ENCODE assay signal across 8 cellular contexts in the genomic region with DNA sequence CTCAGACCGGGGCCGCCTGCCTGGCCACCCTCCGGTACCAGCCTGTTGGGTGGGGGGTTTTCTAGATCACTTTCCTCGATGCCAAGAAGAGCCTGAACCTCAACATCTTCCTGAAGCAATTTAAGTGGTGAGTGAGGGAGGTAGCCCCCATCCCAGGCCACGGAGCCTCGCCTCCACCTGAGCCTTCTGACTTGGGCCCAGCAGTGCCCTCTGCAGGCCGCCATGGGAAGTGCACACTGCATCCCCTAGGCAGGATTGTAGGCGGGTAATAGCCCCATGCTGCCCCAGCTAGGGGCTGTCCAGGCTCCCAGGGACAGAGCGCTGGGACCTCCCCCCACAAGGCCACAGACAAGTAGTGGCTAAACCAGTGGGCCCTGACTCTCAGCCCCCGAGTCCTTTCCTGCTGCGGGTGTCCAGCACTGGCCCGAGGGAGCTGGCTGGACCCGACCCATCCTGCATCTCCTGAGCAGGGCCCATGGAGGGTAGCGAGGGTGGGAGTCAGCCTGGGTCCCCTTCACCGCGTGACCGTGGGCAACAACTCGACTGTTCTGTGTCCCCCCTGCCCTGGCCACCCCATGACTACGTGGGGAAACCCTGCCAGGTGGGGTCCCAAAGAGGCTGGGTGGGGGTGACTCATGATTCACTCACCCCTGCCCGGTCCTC. TPM values are rescaled to one million over a fixed set of nuclear protein-coding genes. Genes with fewer than 3 reads are reported as not detected.
A peak's percentile ranks its signal among the peaks of the same experiment; 100 is the strongest.
DNase-seq lines count a peak whose midpoint lies in the region; ATAC-seq, FAIRE-seq and TF ChIP-seq lines count a peak whose summit lies in the region.

No MANE protein-coding gene starts in this region.

- H3K27me3 Mint-ChIP-seq in HFFc6 (ENCODE audit: insufficient read depth) (peaks cover 9% of the 10 kb centered on the region), natural killer cell (ENCODE audit: low read depth in 2 of 2) (no peaks in the 10 kb centered on the region)

- peaks cover 4 to 24% (median 16%) of the 10 kb centered on the region in 4 donors for H3K4me1 ChIP-seq in stomach

- intact Hi-C loops in natural killer cell (cut with micrococcal nuclease) (loop anchor here (1.0 kb wide), 1 partner anchor 58 kb away; no protein-coding TSS in a partner anchor), stomach (cut with DNase I; ENCODE audit: low total_unique reads) (loop anchor here (5.0 kb wide), 1 partner anchor 51 kb away; no protein-coding TSS in a partner anchor)

- H3K27ac Mint-ChIP-seq in HFFc6 (peak overlapping the region; percentile 18; the same call in 1 of the 2 replicates), natural killer cell (peak overlapping the region in 1 of 2 donors; percentile 48)

- H3K9me3 Mint-ChIP-seq in HFFc6 (no peaks in the 10 kb centered on the region), natural killer cell (no peaks in the 10 kb centered on the region)

- H3K27ac ChIP-seq in stomach, result no peak overlapping the region

- peaks cover 50 to 87% (median 81%) of the 10 kb centered on the region in 4 donors for H3K36me3 ChIP-seq in stomach

- no peaks in the 10 kb centered on the region for H3K27me3 ChIP-seq in stomach

- H3K4me3 Mint-ChIP-seq in HFFc6 (peak overlapping the region; percentile 17; the same call in 1 of the 2 replicates), natural killer cell (no peak overlapping the region)

- 26 to 58% (median 53%) methylated on average over 7 to 20 of the region's 20 CpGs for WGBS in stomach, 5 donors

- DNase-seq in D721Med (ENCODE audit: insufficient read length, low spot score) (peak; percentile 99), HFFc6 (peak; percentile 40), NOMO-1 treated with DMSO at 0.1 percent for 48 hours (lab: John Stamatoyannopoulos, UW; ENCODE audit: unreplicated experiment) (peak; percentile 26), epithelial cell of proximal tubule (ENCODE audit: low read depth) (no peak), natural killer cell (peak; percentile 66), stomach (peak; percentile 81)
- DNase-seq in activated CD8-positive, alpha-beta memory T cell treated with anti-CD3 and anti-CD28 coated beads, Interleukin-2, amount 50 U/mL, for 4 hours, result peak; percentile 78

- FAIRE-seq in D721Med (lab: Jason Lieb, UNC), result no peak

- no peak for TF ChIP-seq EP300 in stomach (IDR thresholded peaks at IDR 0.05)

- peak; percentile 76 for TF ChIP-seq CTCF in D721Med (IDR thresholded peaks at IDR 0.05; ENCODE audit: insufficient read depth, missing control alignments)
- peak; percentile 98 for TF ChIP-seq CTCF in HFFc6 (IDR thresholded peaks at IDR 0.05)
- TF ChIP-seq CTCF in epithelial cell of proximal tubule (conservative IDR thresholded peaks at IDR 0.05; ENCODE audit: low read depth, low read length), result peak; percentile 94
- peak; percentile 97 for TF ChIP-seq CTCF in natural killer cell (IDR thresholded peaks at IDR 0.05)
- peak in 6 of 7 experiments; percentile 64 to 99 (median 98) for TF ChIP-seq CTCF in stomach (IDR thresholded peaks at IDR 0.05)

- no peak for TF ChIP-seq POLR2A in stomach (IDR thresholded peaks at IDR 0.05)

- H3K4me3 ChIP-seq in epithelial cell of proximal tubule (ENCODE audit: low read depth, low read length), result no peak overlapping the region
- no peak overlapping the region for H3K4me3 ChIP-seq in stomach

- ATAC-seq in natural killer cell (peak; percentile 80 to 100 (median 93)), HG02852 (IDR thresholded peaks at IDR 0.05; ENCODE audit: unreplicated experiment) (no peak)

- no peaks in the 10 kb centered on the region for H3K9me3 ChIP-seq in stomach

- H3K36me3 Mint-ChIP-seq in HFFc6 (ENCODE audit: low read depth), result peaks cover 4% of the 10 kb centered on the region; the same call in 1 of the 2 replicates
- H3K36me3 Mint-ChIP-seq in natural killer cell, result no peaks in the 10 kb centered on the region

- H3K4me1 Mint-ChIP-seq in HFFc6 (ENCODE audit: low read depth) (peaks cover 8% of the 10 kb centered on the region), natural killer cell (peaks cover 0 to 6% of the 10 kb centered on the region in 2 donors)

RNA-seq across cellular contexts. Expression of a gene that starts 15.3 kb away (rescaled TPM):
- 1 to 10 TPM; 2.7 to 3.7 (median 3.3) TPM for total RNA-seq in HFFc6 (2021; fragmentation: NEBNext Ultra II Directional; extraction: Animal tissue kit (Norgen Biotek cat#: 25700))
- total RNA-seq in epithelial cell of proximal tubule (1.7 and 2.3 TPM in 2 replicates), natural killer cell (1 to 10 TPM; 2.1 to 2.7 (median 2.5) TPM), stomach (10 to 100 TPM in 1 of 5 donors, 1 to 10 TPM in 3, not detected in 1; 7.0 to 59.4 (median 7.6) TPM)
- polyA plus RNA-seq in stomach, result 10 to 100 TPM; 12.3 to 16.7 (median 14.5) TPM

RNA-seq across cellular contexts. Expression of a gene that starts 19.3 kb away (rescaled TPM):
- total RNA-seq in HFFc6 (2021; fragmentation: NEBNext Ultra II Directional; extraction: Animal tissue kit (Norgen Biotek cat#: 25700)), result 100 to 1,000 TPM; 111 to 121 (median 116) TPM
- 100 and 130 TPM in 2 replicates for total RNA-seq in epithelial cell of proximal tubule
- 10 to 100 TPM; 12.7 to 21.9 (median 15.3) TPM for total RNA-seq in natural killer cell
- 100 to 1,000 TPM in 4 of 5 donors, 10 to 100 TPM in 1; 45.9 to 385 (median 184) TPM for total RNA-seq in stomach
- 100 to 1,000 TPM in 1 of 3 donors, 10 to 100 TPM in 2; 74.7 to 113 (median 90.3) TPM for polyA plus RNA-seq in stomach

RNA-seq across cellular contexts. Expression of a gene that starts 44.2 kb away (rescaled TPM):
- 10 to 100 TPM; 78.3 to 95.8 (median 82.5) TPM for total RNA-seq in HFFc6 (2021; fragmentation: NEBNext Ultra II Directional; extraction: Animal tissue kit (Norgen Biotek cat#: 25700))
- total RNA-seq in epithelial cell of proximal tubule (298 and 558 TPM in 2 replicates), natural killer cell (10 to 100 TPM; 59.7 to 74.8 (median 59.8) TPM), stomach (100 to 1,000 TPM in 4 of 5 donors, 10 to 100 TPM in 1; 73.3 to 366 (median 252) TPM)
- 100 to 1,000 TPM; 200 to 247 (median 213) TPM for polyA plus RNA-seq in stomach
